8 cellular contexts compared by ENCODE assay signal in the genomic region with DNA sequence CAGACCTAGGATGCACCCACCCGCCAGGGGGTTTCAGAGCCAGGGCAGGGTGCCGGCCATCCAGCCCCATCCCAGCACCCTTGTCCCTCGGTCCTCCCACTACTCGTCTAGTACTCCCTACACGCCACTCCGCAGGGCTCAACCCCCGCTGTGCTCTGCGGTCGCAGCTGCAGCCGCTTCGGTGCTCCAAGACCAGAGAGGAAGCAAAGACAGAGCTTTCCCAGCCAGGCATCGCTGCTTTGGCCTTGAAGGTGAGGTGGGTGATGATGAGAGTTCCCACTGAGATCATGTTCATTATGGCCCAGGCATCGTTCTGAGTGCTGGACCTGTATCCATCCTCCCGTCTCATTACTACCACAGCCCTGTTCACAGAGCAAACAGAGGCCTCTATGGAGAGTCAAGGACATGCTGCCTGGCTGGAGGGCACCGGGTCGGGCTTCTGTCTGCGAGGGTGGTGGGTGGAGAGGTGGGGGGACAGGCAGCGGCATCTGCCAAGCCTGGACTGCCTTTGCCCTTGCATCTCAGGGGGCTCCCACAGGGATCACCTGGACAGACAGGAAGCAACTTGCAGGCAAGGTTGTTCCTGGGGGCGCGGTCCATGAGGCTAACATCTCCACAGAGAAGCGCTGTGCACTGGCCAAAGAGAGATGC.
A peak's percentile ranks its signal among the peaks of the same experiment; 100 is the strongest.
DNase-seq lines count a peak whose midpoint lies in the region; ATAC-seq, FAIRE-seq and TF ChIP-seq lines count a peak whose summit lies in the region.
"Had no signal": no experiment of that assay in that cellular context is flagged by ENCODE, and none has a peak within 500 bp of the region (broad histone marks: within the 10 kb centered on the region; RNA-seq: fewer than 3 reads in every experiment).

No MANE protein-coding gene starts in this region.

- peaks cover 29% of the 10 kb centered on the region for H3K27me3 Mint-ChIP-seq in dendritic cell treated with granulocyte-macrophage colony-stimulating factor and Interleukin-4, amounts not matched to agents 40 ng/mL and 50 ng/mL, for 4 days
- H3K27me3 Mint-ChIP-seq in progenitor cell of endocrine pancreas: peaks cover 53% of the 10 kb centered on the region
- H3K27me3 Mint-ChIP-seq in HFFc6 (ENCODE audit: insufficient read depth): no peaks in the 10 kb centered on the region; the same call in 1 of the 2 replicates

- peaks cover 6% of the 10 kb centered on the region for H3K36me3 Mint-ChIP-seq in dendritic cell treated with granulocyte-macrophage colony-stimulating factor and Interleukin-4, amounts not matched to agents 40 ng/mL and 50 ng/mL, for 4 days (ENCODE audit: low read depth)
- peaks cover 2% of the 10 kb centered on the region for H3K36me3 Mint-ChIP-seq in progenitor cell of endocrine pancreas (ENCODE audit: insufficient read depth)
- peaks cover 8% of the 10 kb centered on the region for H3K36me3 Mint-ChIP-seq in HFFc6 (ENCODE audit: low read depth)

- DNase-seq in GM12892 (ENCODE audit: insufficient read length) (no peak), NCI-H2107 (lab: John Stamatoyannopoulos, UW) (peak; percentile 22), progenitor cell of endocrine pancreas (ENCODE audit: low spot score, unreplicated experiment) (no peak), NCI-H2171 (lab: John Stamatoyannopoulos, UW) (no peak), HFFc6 (no peak)
- DNase-seq: NCI-H2171 treated with DMSO at 0.1 percent for 48 hours had no signal

- intact Hi-C loops in dendritic cell treated with granulocyte-macrophage colony-stimulating factor and Interleukin-4, amounts not matched to agents 40 ng/mL and 50 ng/mL, for 4 days (cut with micrococcal nuclease): no loop called here

- H3K27ac Mint-ChIP-seq in dendritic cell treated with granulocyte-macrophage colony-stimulating factor and Interleukin-4, amounts not matched to agents 40 ng/mL and 50 ng/mL, for 4 days: no peak overlapping the region
- H3K27ac Mint-ChIP-seq in progenitor cell of endocrine pancreas (peak overlapping the region; percentile 56), HFFc6 (no peak overlapping the region)

- TF ChIP-seq POLR2A in GM12892 (IDR thresholded peaks at IDR 0.05; ENCODE audit: low read depth, low read length): no peak

- TF ChIP-seq CTCF in progenitor cell of endocrine pancreas (IDR thresholded peaks at IDR 0.05; ENCODE audit: unreplicated experiment): no peak
- TF ChIP-seq CTCF in HFFc6 (IDR thresholded peaks at IDR 0.05): no peak

- FAIRE-seq in GM12892 (lab: Jason Lieb, UNC): peak; percentile 82

- no peak for ATAC-seq in GM21576 (IDR thresholded peaks at IDR 0.05; ENCODE audit: unreplicated experiment)

- peaks cover 42% of the 10 kb centered on the region for H3K4me1 Mint-ChIP-seq in dendritic cell treated with granulocyte-macrophage colony-stimulating factor and Interleukin-4, amounts not matched to agents 40 ng/mL and 50 ng/mL, for 4 days (ENCODE audit: low read depth)
- H3K4me1 Mint-ChIP-seq in progenitor cell of endocrine pancreas (ENCODE audit: low read depth) (peaks cover 15% of the 10 kb centered on the region), HFFc6 (ENCODE audit: low read depth) (peaks cover 22% of the 10 kb centered on the region)

- H3K9me3 Mint-ChIP-seq in dendritic cell treated with granulocyte-macrophage colony-stimulating factor and Interleukin-4, amounts not matched to agents 40 ng/mL and 50 ng/mL, for 4 days: no peaks in the 10 kb centered on the region
- H3K9me3 Mint-ChIP-seq in progenitor cell of endocrine pancreas (ENCODE audit: low read depth) (peaks cover 7% of the 10 kb centered on the region), HFFc6 (peaks cover 9% of the 10 kb centered on the region)

- peak overlapping the region; percentile 84 for H3K4me3 Mint-ChIP-seq in dendritic cell treated with granulocyte-macrophage colony-stimulating factor and Interleukin-4, amounts not matched to agents 40 ng/mL and 50 ng/mL, for 4 days
- H3K4me3 Mint-ChIP-seq in progenitor cell of endocrine pancreas (ENCODE audit: low read depth): peak overlapping the region; percentile 21
- H3K4me3 Mint-ChIP-seq in HFFc6: no peak overlapping the region
